Comparison of ENCODE assay signal across 8 cellular contexts in the genomic region with DNA sequence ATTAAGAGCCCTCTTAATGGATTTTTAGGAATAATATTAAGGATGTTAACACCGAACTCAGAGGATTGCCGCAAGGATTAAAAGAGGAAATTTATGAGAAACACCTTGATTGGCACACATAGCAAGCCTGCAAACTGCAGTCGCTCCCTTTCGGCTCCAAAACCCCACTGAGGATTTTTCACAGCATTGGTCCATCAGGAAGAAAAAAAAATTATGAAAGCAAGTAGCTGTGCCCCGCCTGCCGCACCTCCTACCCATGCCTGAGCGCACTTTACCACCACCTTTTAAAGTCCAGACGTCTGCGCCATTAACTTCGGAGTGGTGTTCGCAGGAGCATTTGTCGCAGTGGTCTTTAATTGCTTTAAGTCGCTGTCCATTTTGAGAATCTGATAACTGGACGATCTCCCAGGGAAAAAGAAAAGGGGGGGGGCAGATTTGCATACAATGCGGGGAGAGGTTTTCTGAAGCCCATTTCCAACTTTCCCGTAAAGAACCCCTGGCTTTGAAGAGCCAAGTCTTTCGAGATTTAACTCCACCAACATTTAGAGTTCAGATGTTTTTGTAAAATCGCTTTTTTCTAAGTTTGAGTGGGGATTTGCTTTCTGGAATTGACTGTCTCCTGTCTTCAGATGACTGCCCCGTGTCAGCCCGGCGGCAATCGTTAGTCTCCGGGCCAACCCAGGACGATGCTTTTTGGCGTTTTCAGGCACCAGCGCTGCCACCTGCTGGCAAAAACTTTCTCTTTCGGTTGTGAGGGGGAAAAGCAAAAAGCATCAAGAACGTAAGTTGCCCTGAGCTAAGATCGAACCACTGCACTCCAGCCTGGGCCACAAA. TPM values are rescaled to one million over a fixed set of nuclear protein-coding genes. Genes with fewer than 3 reads are reported as not detected.
A peak's percentile ranks its signal among the peaks of the same experiment; 100 is the strongest.
DNase-seq lines count a peak whose midpoint lies in the region; ATAC-seq and TF ChIP-seq lines count a peak whose summit lies in the region.

No MANE protein-coding gene starts in this region.

- CTCF ChIA-PET in activated CD8-positive, alpha-beta memory T cell treated with anti-CD3 and anti-CD28 coated beads, Interleukin-2, amount 10 ng/mL, durations not matched to agents 7 days and 5 days (lab: Charles Lee): interaction anchor here (0.5 to 10.7 kb wide), 23 partner anchors 10 to 423 kb away, joined by 3 to 143 read pairs (median 4); a partner anchor contains a TSS

- DNase-seq in CD14-positive monocyte (ENCODE audit: low spot score) (peak; percentile 68), NK-92 (lab: John Stamatoyannopoulos, UW; ENCODE audit: unreplicated experiment) (peak; percentile 61), endothelial cell (ENCODE audit: low spot score) (peak; percentile 85), midbrain (lab: John Stamatoyannopoulos, UW) (peak; percentile 75)
- DNase-seq in activated CD8-positive, alpha-beta memory T cell treated with anti-CD3 and anti-CD28 coated beads, Interleukin-2, amount 10 ng/mL, durations not matched to agents 7 days and 5 days: peak; percentile 94
- peak; percentile 79 to 80 for DNase-seq in stimulated activated CD8-positive, alpha-beta memory T cell treated with anti-CD3 and anti-CD28 coated beads, Interleukin-15, amount 100 ng/mL, for 48 hours (ENCODE audit: low read depth in 2 of 2)

- H3K9me3 Mint-ChIP-seq in CD14-positive monocyte (peaks cover 0 to 15% (median 6%) of the 10 kb centered on the region in 7 donors), endothelial cell (ENCODE audit: unreplicated experiment) (no peaks in the 10 kb centered on the region)
- H3K9me3 Mint-ChIP-seq in activated CD8-positive, alpha-beta memory T cell treated with anti-CD3 and anti-CD28 coated beads, Interleukin-2, amount 10 ng/mL, durations not matched to agents 7 days and 5 days (ENCODE audit: low read depth): no peaks in the 10 kb centered on the region

- peaks cover 44 to 56% (median 54%) of the 10 kb centered on the region in 3 donors for H3K27me3 Mint-ChIP-seq in CD14-positive monocyte (ENCODE audit: low read depth in 3 of 3)
- H3K27me3 Mint-ChIP-seq in activated CD8-positive, alpha-beta memory T cell treated with anti-CD3 and anti-CD28 coated beads, Interleukin-2, amount 10 ng/mL, durations not matched to agents 7 days and 5 days: no peaks in the 10 kb centered on the region
- peaks cover 14% of the 10 kb centered on the region for H3K27me3 Mint-ChIP-seq in endothelial cell (ENCODE audit: unreplicated experiment)

- peak overlapping the region in 1 of 7 donors; percentile 32 for H3K27ac Mint-ChIP-seq in CD14-positive monocyte
- H3K27ac Mint-ChIP-seq in activated CD8-positive, alpha-beta memory T cell treated with anti-CD3 and anti-CD28 coated beads, Interleukin-2, amount 10 ng/mL, durations not matched to agents 7 days and 5 days: peak overlapping the region; percentile 89
- peak overlapping the region; percentile 32 for H3K27ac Mint-ChIP-seq in endothelial cell (ENCODE audit: unreplicated experiment)

- peaks cover 5 to 10% of the 10 kb centered on the region in 2 donors for H3K36me3 Mint-ChIP-seq in CD14-positive monocyte
- H3K36me3 Mint-ChIP-seq in activated CD8-positive, alpha-beta memory T cell treated with anti-CD3 and anti-CD28 coated beads, Interleukin-2, amount 10 ng/mL, durations not matched to agents 7 days and 5 days: no peaks in the 10 kb centered on the region
- peaks cover 3% of the 10 kb centered on the region for H3K36me3 Mint-ChIP-seq in endothelial cell (ENCODE audit: low read depth, unreplicated experiment)

- H3K4me1 Mint-ChIP-seq in CD14-positive monocyte (peaks cover 30% of the 10 kb centered on the region), endothelial cell (ENCODE audit: unreplicated experiment) (peaks cover 5% of the 10 kb centered on the region)
- H3K4me1 Mint-ChIP-seq in activated CD8-positive, alpha-beta memory T cell treated with anti-CD3 and anti-CD28 coated beads, Interleukin-2, amount 10 ng/mL, durations not matched to agents 7 days and 5 days: peaks cover 46% of the 10 kb centered on the region

- intact Hi-C loops in CD14-positive monocyte (cut with micrococcal nuclease): loop anchor here in 1 of 2 donors (5.0 kb wide), 2 partner anchors 46 to 389 kb away; no protein-coding TSS in a partner anchor

- ATAC-seq in GM19324 (IDR thresholded peaks at IDR 0.05; ENCODE audit: low FRiP score, unreplicated experiment) (peak; percentile 54), HG03460 (IDR thresholded peaks at IDR 0.05; ENCODE audit: unreplicated experiment) (peak; percentile 63)
- ATAC-seq in activated CD8-positive, alpha-beta memory T cell treated with anti-CD3 and anti-CD28 coated beads, Interleukin-2, amount 10 ng/mL, durations not matched to agents 7 days and 5 days: peak; percentile 77

- peak; percentile 80 for TF ChIP-seq CTCF in CD14-positive monocyte (IDR thresholded peaks at IDR 0.05)
- peak; percentile 54 for TF ChIP-seq CTCF in endothelial cell (IDR thresholded peaks at IDR 0.05; ENCODE audit: unreplicated experiment)

- H3K4me3 Mint-ChIP-seq in CD14-positive monocyte (peak overlapping the region; percentile 89 to 99), endothelial cell (ENCODE audit: unreplicated experiment) (peak overlapping the region; percentile 89)
- peak overlapping the region; percentile 92 for H3K4me3 Mint-ChIP-seq in activated CD8-positive, alpha-beta memory T cell treated with anti-CD3 and anti-CD28 coated beads, Interleukin-2, amount 10 ng/mL, durations not matched to agents 7 days and 5 days

RNA-seq across cellular contexts. Expression of a gene that starts 0.9 kb away (rescaled TPM):
- polyA plus RNA-seq in CD14-positive monocyte: under 1 TPM; 0.79 to 0.95 TPM
- 10 to 100 TPM; 30.2 to 32.4 TPM for total RNA-seq in activated CD8-positive, alpha-beta memory T cell treated with anti-CD3 and anti-CD28 coated beads, Interleukin-2, amount 10 ng/mL, durations not matched to agents 7 days and 5 days
- total RNA-seq in endothelial cell (ENCODE audit: unreplicated experiment): 7.2 TPM

RNA-seq across cellular contexts. Expression of a gene that starts 23.7 kb away (rescaled TPM):
- polyA plus RNA-seq in CD14-positive monocyte: 1,000 to 10,000 TPM; 5,130 to 6,847 TPM
- total RNA-seq in activated CD8-positive, alpha-beta memory T cell treated with anti-CD3 and anti-CD28 coated beads, Interleukin-2, amount 10 ng/mL, durations not matched to agents 7 days and 5 days: 1,000 to 10,000 TPM; 3,578 to 3,807 TPM
- 3,500 TPM for total RNA-seq in endothelial cell (ENCODE audit: unreplicated experiment)

Comparison
In these comparisons a context has a peak if more than half of its experiments do, and no peak if none do; other contexts are left out.
1. Peak in every context shown above with its lines: DNase-seq and ATAC-seq.